In genomic region chr10:107546239-107546638, GRCh38 we compare ENCODE assay signal across 1 cellular context.
TF ChIP-seq lines count a peak whose summit lies in the region.

No MANE protein-coding gene starts in this region.

TF ChIP-seq in SK-N-SH, 30 proteins besides CTCF, POLR2A, EP300 and RAD21 (continued from another document):
- TF ChIP-seq, protein P1, sequence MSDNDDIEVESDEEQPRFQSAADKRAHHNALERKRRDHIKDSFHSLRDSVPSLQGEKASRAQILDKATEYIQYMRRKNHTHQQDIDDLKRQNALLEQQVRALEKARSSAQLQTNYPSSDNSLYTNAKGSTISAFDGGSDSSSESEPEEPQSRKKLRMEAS (IDR thresholded peaks at IDR 0.05; ENCODE audit: low read depth) = no peak
- no peak for TF ChIP-seq NFIC (IDR thresholded peaks at IDR 0.05; ENCODE audit: borderline replicate concordance)
- peak; percentile 96 for TF ChIP-seq GATA2 (CRISPR knock-in tag; IDR thresholded peaks at IDR 0.05)
- peak; percentile 39; the same call in 1 of the 2 replicates for TF ChIP-seq FOSL2 (IDR thresholded peaks at IDR 0.05; ENCODE audit: borderline replicate concordance, low read depth)
- TF ChIP-seq FOXM1 (IDR thresholded peaks at IDR 0.05; ENCODE audit: low read depth) = 0 out of 2 replicates have a peak, but pooled peaks have one; percentile 54
- TF ChIP-seq ELF1 (IDR thresholded peaks at IDR 0.05) = no peak
- TF ChIP-seq TCF12 (IDR thresholded peaks at IDR 0.05) = peak; percentile 82
- TF ChIP-seq CHD2 (IDR thresholded peaks at IDR 0.05; ENCODE audit: low read length, partially characterized antibody) = peak; percentile 67
- TF ChIP-seq PBX3 (IDR thresholded peaks at IDR 0.05) = peak; percentile 89
- 0 out of 2 replicates have a peak, but pooled peaks have one; percentile 12 for TF ChIP-seq TEAD4 (IDR thresholded peaks at IDR 0.05; ENCODE audit: borderline replicate concordance, insufficient read depth)
- no peak for TF ChIP-seq EZH2phosphoT487 (IDR thresholded peaks at IDR 0.05; ENCODE audit: borderline replicate concordance, low read depth)
- TF ChIP-seq GABPA (IDR thresholded peaks at IDR 0.05; ENCODE audit: low read depth) = no peak
- no peak for TF ChIP-seq MXI1 (IDR thresholded peaks at IDR 0.05; ENCODE audit: low read depth, low read length)
- no peak for TF ChIP-seq NRF1 (IDR thresholded peaks at IDR 0.05; ENCODE audit: low read depth, low read length)
- TF ChIP-seq, protein P2, sequence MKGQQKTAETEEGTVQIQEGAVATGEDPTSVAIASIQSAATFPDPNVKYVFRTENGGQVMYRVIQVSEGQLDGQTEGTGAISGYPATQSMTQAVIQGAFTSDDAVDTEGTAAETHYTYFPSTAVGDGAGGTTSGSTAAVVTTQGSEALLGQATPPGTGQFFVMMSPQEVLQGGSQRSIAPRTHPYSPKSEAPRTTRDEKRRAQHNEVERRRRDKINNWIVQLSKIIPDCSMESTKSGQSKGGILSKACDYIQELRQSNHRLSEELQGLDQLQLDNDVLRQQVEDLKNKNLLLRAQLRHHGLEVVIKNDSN (IDR thresholded peaks at IDR 0.05; ENCODE audit: borderline replicate concordance, low read depth) = no peak
- no peak for TF ChIP-seq RXRA (IDR thresholded peaks at IDR 0.05; ENCODE audit: borderline replicate concordance, low read depth)
- no peak for TF ChIP-seq SMC3 (IDR thresholded peaks at IDR 0.05; ENCODE audit: low read depth, low read length)
- peak; percentile 89 for TF ChIP-seq FOXJ3 (CRISPR knock-in tag; IDR thresholded peaks at IDR 0.05)
- peak; percentile 82 for TF ChIP-seq RCOR1 (IDR thresholded peaks at IDR 0.05; ENCODE audit: low read length)
- TF ChIP-seq RFX5 (IDR thresholded peaks at IDR 0.05; ENCODE audit: low read length) = no peak; the same call in 1 of the 2 replicates
- no peak for TF ChIP-seq TAF1 (IDR thresholded peaks at IDR 0.05; ENCODE audit: borderline replicate concordance, low read depth, low read length)
- TF ChIP-seq SIN3A (IDR thresholded peaks at IDR 0.05; ENCODE audit: borderline replicate concordance, low read depth, low read length) = no peak
- no peak for TF ChIP-seq MEF2A (IDR thresholded peaks at IDR 0.05; ENCODE audit: borderline replicate concordance, low read depth)
- TF ChIP-seq POLR2AphosphoS5 (IDR thresholded peaks at IDR 0.05; ENCODE audit: low read depth, low read length) = peak; percentile 59; the same call in 1 of the 2 replicates
